1 cellular context compared by ENCODE assay signal in the genomic region with DNA sequence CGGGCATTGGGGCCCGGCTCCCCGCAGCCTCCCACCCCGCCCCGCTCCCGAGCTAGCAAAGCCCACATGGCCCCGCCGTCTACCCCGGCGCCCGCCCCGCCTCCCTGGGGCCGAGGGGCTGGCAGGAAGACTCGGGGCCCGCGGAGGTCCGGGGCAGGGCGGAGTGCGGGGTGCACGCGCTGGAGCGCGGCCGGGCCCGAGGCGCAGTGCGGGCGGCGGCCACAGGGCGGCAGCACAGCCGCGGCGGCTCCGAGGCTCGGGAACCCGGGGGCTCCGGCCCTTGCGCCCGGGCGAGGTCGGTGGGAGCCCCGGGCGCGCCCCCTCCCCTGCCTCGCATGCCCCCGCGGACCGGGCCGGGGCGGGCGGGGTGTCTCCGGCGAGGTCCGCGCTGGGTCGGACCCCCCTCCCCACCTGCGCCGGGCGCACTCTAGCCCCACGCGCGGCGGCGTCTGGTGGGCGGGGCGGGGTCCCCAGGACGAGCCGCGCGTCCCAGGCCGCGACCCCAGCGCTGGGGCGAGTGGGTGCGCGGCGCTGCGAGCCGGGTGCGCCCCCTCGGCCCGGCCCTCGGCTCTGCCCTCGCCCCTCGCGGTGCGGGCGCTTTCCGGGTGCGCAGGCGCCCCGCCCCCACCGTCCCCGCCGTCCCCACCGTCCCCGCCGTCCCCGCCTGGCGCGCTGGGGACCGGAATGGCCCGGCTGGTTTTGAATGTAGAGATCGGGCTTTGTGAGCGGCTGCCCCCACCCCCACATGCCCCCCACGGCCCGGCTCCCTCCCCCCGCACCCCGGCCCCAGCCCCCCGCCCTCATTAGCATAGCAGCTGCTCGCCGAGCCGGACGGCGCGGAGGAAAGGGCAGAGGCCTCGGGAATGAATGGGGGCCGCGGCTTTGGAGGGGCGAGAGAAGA.
TF ChIP-seq lines count a peak whose summit lies in the region.

No MANE protein-coding gene starts in this region.

TF ChIP-seq in GM23338, 12 proteins besides CTCF, POLR2A, EP300 and RAD21 (continued from another document):
- no peak for TF ChIP-seq EZH2 (IDR thresholded peaks at IDR 0.05; ENCODE audit: low read depth, unreplicated experiment)
- no peak for TF ChIP-seq EZH2phosphoT487 (IDR thresholded peaks at IDR 0.05; ENCODE audit: unreplicated experiment)
- TF ChIP-seq, protein P1, sequence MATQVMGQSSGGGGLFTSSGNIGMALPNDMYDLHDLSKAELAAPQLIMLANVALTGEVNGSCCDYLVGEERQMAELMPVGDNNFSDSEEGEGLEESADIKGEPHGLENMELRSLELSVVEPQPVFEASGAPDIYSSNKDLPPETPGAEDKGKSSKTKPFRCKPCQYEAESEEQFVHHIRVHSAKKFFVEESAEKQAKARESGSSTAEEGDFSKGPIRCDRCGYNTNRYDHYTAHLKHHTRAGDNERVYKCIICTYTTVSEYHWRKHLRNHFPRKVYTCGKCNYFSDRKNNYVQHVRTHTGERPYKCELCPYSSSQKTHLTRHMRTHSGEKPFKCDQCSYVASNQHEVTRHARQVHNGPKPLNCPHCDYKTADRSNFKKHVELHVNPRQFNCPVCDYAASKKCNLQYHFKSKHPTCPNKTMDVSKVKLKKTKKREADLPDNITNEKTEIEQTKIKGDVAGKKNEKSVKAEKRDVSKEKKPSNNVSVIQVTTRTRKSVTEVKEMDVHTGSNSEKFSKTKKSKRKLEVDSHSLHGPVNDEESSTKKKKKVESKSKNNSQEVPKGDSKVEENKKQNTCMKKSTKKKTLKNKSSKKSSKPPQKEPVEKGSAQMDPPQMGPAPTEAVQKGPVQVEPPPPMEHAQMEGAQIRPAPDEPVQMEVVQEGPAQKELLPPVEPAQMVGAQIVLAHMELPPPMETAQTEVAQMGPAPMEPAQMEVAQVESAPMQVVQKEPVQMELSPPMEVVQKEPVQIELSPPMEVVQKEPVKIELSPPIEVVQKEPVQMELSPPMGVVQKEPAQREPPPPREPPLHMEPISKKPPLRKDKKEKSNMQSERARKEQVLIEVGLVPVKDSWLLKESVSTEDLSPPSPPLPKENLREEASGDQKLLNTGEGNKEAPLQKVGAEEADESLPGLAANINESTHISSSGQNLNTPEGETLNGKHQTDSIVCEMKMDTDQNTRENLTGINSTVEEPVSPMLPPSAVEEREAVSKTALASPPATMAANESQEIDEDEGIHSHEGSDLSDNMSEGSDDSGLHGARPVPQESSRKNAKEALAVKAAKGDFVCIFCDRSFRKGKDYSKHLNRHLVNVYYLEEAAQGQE (IDR thresholded peaks at IDR 0.05; ENCODE audit: unreplicated experiment): no peak
